ENCODE assay signal across 1 cellular context in genomic region chr14:52950898-52951729, GRCh38.
TF ChIP-seq lines count a peak whose summit lies in the region.

TSS of gene FERMT2 (minus strand) at chr14:52951050. CDS start at chr14:52950568, 482 bp downstream.

TF ChIP-seq in IMR-90, 13 proteins besides CTCF, POLR2A, EP300 and RAD21:
- TF ChIP-seq MAZ (IDR thresholded peaks at IDR 0.05; ENCODE audit: borderline replicate concordance, low read depth, low read length), result peak; percentile 97; the same call in 1 of the 2 replicates
- no peak for TF ChIP-seq ELK1 (IDR thresholded peaks at IDR 0.05; ENCODE audit: borderline replicate concordance, low read depth, low read length)
- TF ChIP-seq MXI1 (IDR thresholded peaks at IDR 0.05; ENCODE audit: borderline replicate concordance, low read depth, low read length), result 0 out of 2 replicates have a peak, but pooled peaks have one; percentile 26
- no peak for TF ChIP-seq RFX5 (IDR thresholded peaks at IDR 0.05; ENCODE audit: low read depth, low read length)
- TF ChIP-seq USF2 (IDR thresholded peaks at IDR 0.05; ENCODE audit: low read depth, low read length), result no peak
- no peak for TF ChIP-seq CEBPB (IDR thresholded peaks at IDR 0.05; ENCODE audit: low read depth, low read length)
- TF ChIP-seq NFE2L2 (IDR thresholded peaks at IDR 0.05; ENCODE audit: low read depth, low read length), result no peak
TF ChIP-seq in IMR-90: peak in this region for 2.
